ENCODE assay signal across 8 cellular contexts in genomic region chr4:111854494-111855087, GRCh38.
DNase-seq lines count a peak whose midpoint lies in the region; ATAC-seq, FAIRE-seq and TF ChIP-seq lines count a peak whose summit lies in the region.

No MANE protein-coding gene starts in this region.

- H3K4me1 Mint-ChIP-seq in osteocyte (ENCODE audit: unreplicated experiment): no peaks in the 10 kb centered on the region

- CTCF ChIA-PET in PC-9 (lab: Charles Lee): interaction anchor here (0.6 to 1.1 kb wide), 7 partner anchors 9 to 213 kb away, joined by 3 to 12 read pairs (median 3); no protein-coding TSS in a partner anchor
- CTCF ChIA-PET in endothelial cell of umbilical vein (lab: Charles Lee): interaction anchor here (0.6 to 6.2 kb wide), 44 partner anchors 8 to 1224 kb away, joined by 3 to 69 read pairs (median 4); no protein-coding TSS in a partner anchor

- no peaks in the 10 kb centered on the region for H3K9me2 ChIP-seq in PC-9 (ENCODE audit: insufficient read depth)

- TF ChIP-seq POLR2A in endothelial cell of umbilical vein (IDR thresholded peaks at IDR 0.05; ENCODE audit: low read depth, low read length): no peak

- no peaks in the 10 kb centered on the region for H3K27me3 ChIP-seq in PC-9 (ENCODE audit: insufficient read depth, low read depth)
- peaks cover 0 to 8% of the 10 kb centered on the region in 2 experiments for H3K27me3 ChIP-seq in endothelial cell of umbilical vein (ENCODE audit: control insufficient read depth in 2 of 2, insufficient read depth in 2 of 2, low read length in 2 of 2)

- DNase-seq in PC-9 (peak; percentile 2 to 39), endothelial cell of umbilical vein (ENCODE audit: low read depth, low spot score) (peak; percentile 39), osteocyte (ENCODE audit: extremely low spot score, unreplicated experiment) (no peak), NCI-H2196 treated with DMSO at 0.1 percent for 48 hours (lab: John Stamatoyannopoulos, UW; ENCODE audit: unreplicated experiment) (no peak)
- no peak for DNase-seq in activated CD4-positive, CD25-positive, alpha-beta regulatory T cell treated with anti-CD3 and anti-CD28 coated beads, Interleukin-2, amount 50 U/mL, for 72 hours

- H3K4me1 ChIP-seq in PC-9 (replicated peaks; ENCODE audit: insufficient read depth) (no peaks in the 10 kb centered on the region), endothelial cell of umbilical vein (ENCODE audit: control insufficient read depth, extremely low read depth, insufficient read depth, low read length) (no peaks in the 10 kb centered on the region)

- H3K36me3 ChIP-seq in PC-9 (ENCODE audit: low read depth) (no peaks in the 10 kb centered on the region), endothelial cell of umbilical vein (ENCODE audit: control insufficient read depth in 2 of 2, extremely low read depth in 1 of 2, insufficient read depth in 2 of 2, low read length in 2 of 2) (no peaks in the 10 kb centered on the region)

- no peak overlapping the region for H3K27ac ChIP-seq in C4-2B
- H3K27ac ChIP-seq in PC-9: no peak overlapping the region
- no peak overlapping the region for H3K27ac ChIP-seq in endothelial cell of umbilical vein (ENCODE audit: insufficient read depth, low read depth, low read length)

- H3K4me3 ChIP-seq in PC-9: no peak overlapping the region
- H3K4me3 ChIP-seq in endothelial cell of umbilical vein (replicated peaks in 1 of 3; ENCODE audit: insufficient read depth in 1 of 3, low read depth in 1 of 3, low read length in 3 of 3): no peak overlapping the region

- dilution Hi-C loops in endothelial cell of umbilical vein (cut with MboI; ENCODE audit: extremely low pct_ligation_motif_present, low sequenced_read_pairs): no loop called here

- H3K9me3 Mint-ChIP-seq in osteocyte (ENCODE audit: unreplicated experiment): no peaks in the 10 kb centered on the region

- ATAC-seq in GM18519 (IDR thresholded peaks at IDR 0.05; ENCODE audit: low FRiP score, unreplicated experiment) (peak; percentile 81), HG03159 (IDR thresholded peaks at IDR 0.05; ENCODE audit: unreplicated experiment) (peak; percentile 74)

- intact Hi-C loops in PC-9 (cut with micrococcal nuclease; ENCODE audit: unreplicated experiment) (loop anchor here (1.0 to 2.0 kb wide), 2 partner anchors 176 to 212 kb away; no protein-coding TSS in a partner anchor), endothelial cell of umbilical vein (cut with micrococcal nuclease) (loop anchor here (1.0 kb wide), 3 partner anchors 177 to 1222 kb away; no protein-coding TSS in a partner anchor)

- H3K9me3 ChIP-seq in PC-9 (ENCODE audit: insufficient read depth, low read depth) (no peaks in the 10 kb centered on the region), endothelial cell of umbilical vein (replicated peaks; ENCODE audit: control insufficient read depth, insufficient read depth, low read length) (no peaks in the 10 kb centered on the region)

- peaks cover 9% of the 10 kb centered on the region for H3K27me3 Mint-ChIP-seq in osteocyte (ENCODE audit: unreplicated experiment)

- H3K79me2 ChIP-seq in PC-9 (ENCODE audit: low read depth) (no peaks in the 10 kb centered on the region), endothelial cell of umbilical vein (ENCODE audit: control insufficient read depth, insufficient read depth, low read length) (no peaks in the 10 kb centered on the region)

- H3K9ac ChIP-seq in endothelial cell of umbilical vein (replicated peaks; ENCODE audit: extremely low read depth, insufficient read depth, low read length): no peak overlapping the region

- POLR2A ChIA-PET in PC-9 (lab: Charles Lee; ENCODE audit: unreplicated experiment): no interaction called here
- POLR2A ChIA-PET in endothelial cell of umbilical vein (lab: Charles Lee): no interaction called here

- no peaks in the 10 kb centered on the region for H3K9me1 ChIP-seq in endothelial cell of umbilical vein (replicated peaks; ENCODE audit: control insufficient read depth, extremely low read depth, insufficient read depth, low read length)

- no peak overlapping the region for H3K27ac Mint-ChIP-seq in osteocyte (ENCODE audit: unreplicated experiment)

- H3K4me3 Mint-ChIP-seq in osteocyte (ENCODE audit: unreplicated experiment): no peak overlapping the region

- peak; percentile 64 for FAIRE-seq in endothelial cell of umbilical vein (lab: Jason Lieb, UNC)

- H2AFZ ChIP-seq in PC-9 (no peak overlapping the region), endothelial cell of umbilical vein (ENCODE audit: low read depth, low read length) (no peak overlapping the region)

- BruUV-seq in PC-9 (replicated peaks; lab: Mats Ljungman, UMichigan) (no TSS peak), endothelial cell of umbilical vein (replicated peaks; lab: Mats Ljungman, UMichigan) (no TSS peak)

- TF ChIP-seq CTCF in C4-2B (conservative IDR thresholded peaks at IDR 0.05) (peak; percentile 77), PC-9 (conservative IDR thresholded peaks at IDR 0.05) (peak; percentile 87), endothelial cell of umbilical vein (IDR thresholded peaks at IDR 0.05; ENCODE audit: extremely low read depth in 1 of 2, insufficient read depth in 1 of 2, low read depth in 1 of 2, low read length in 2 of 2) (peak; percentile 34 to 49), osteocyte (IDR thresholded peaks at IDR 0.05) (peak; percentile 60)

- no peaks in the 10 kb centered on the region for H3F3A ChIP-seq in PC-9 (ENCODE audit: insufficient read depth, low read depth)

- no peaks in the 10 kb centered on the region for H3K36me3 Mint-ChIP-seq in osteocyte (ENCODE audit: unreplicated experiment)

- H3K4me2 ChIP-seq in PC-9: no peak overlapping the region
- H3K4me2 ChIP-seq in endothelial cell of umbilical vein (ENCODE audit: insufficient read depth, low read length): no peak overlapping the region

- H4K20me1 ChIP-seq in PC-9 (ENCODE audit: insufficient read depth) (no peaks in the 10 kb centered on the region), endothelial cell of umbilical vein (replicated peaks; ENCODE audit: control insufficient read depth, extremely low read depth, insufficient read depth, low read length) (no peaks in the 10 kb centered on the region)

TF ChIP-seq in endothelial cell of umbilical vein, 7 proteins besides CTCF, POLR2A, EP300 and RAD21:
- TF ChIP-seq MYC (IDR thresholded peaks at IDR 0.05; ENCODE audit: low read depth, low read length) (no peak), POLR2AphosphoS5 (IDR thresholded peaks at IDR 0.05; ENCODE audit: insufficient read depth, low read depth, low read length) (no peak), MAX (IDR thresholded peaks at IDR 0.05; ENCODE audit: insufficient read depth, insufficient read length) (no peak), JUN (IDR thresholded peaks at IDR 0.05; ENCODE audit: borderline replicate concordance, insufficient read depth, insufficient read length, low read depth) (no peak), FOS (IDR thresholded peaks at IDR 0.05; ENCODE audit: borderline replicate concordance, insufficient read depth, low read length) (no peak), EZH2 (IDR thresholded peaks at IDR 0.05; ENCODE audit: borderline replicate concordance, low read depth, low read length, severe bottlenecking) (no peak)

Comparison
In these comparisons a context has a peak if more than half of its experiments do, and no peak if none do; other contexts are left out.
1. DNase-seq: peak in PC-9 (2 of 2) and endothelial cell of umbilical vein (single experiment); none in osteocyte (single experiment), NCI-H2196 treated with DMSO at 0.1 percent for 48 hours (single experiment) and activated CD4-positive, CD25-positive, alpha-beta regulatory T cell treated with anti-CD3 and anti-CD28 coated beads, Interleukin-2, amount 50 U/mL, for 72 hours (single experiment).
2. Peak in every context shown above with its lines, with median percentiles within 50 percentile points of each other: CTCF ChIP-seq.